In genomic region chr5:5360363-5360762, GRCh38 we compare ENCODE assay signal across 24 cellular contexts.
"Had no signal": no experiment of that assay in that cellular context is flagged by ENCODE, and none has a peak within 500 bp of the region (broad histone marks: within the 10 kb centered on the region; RNA-seq: fewer than 3 reads in every experiment).

No MANE protein-coding gene starts in this region.

- H3K4me1 ChIP-seq: ascending aorta, body of pancreas had no signal

- H3K4me3 ChIP-seq: ascending aorta, body of pancreas had no signal

- H3K36me3 Mint-ChIP-seq: activated naive CD4-positive, alpha-beta T cell treated with anti-CD3 and anti-CD28 coated beads, Interleukin-2, amount 50 U/mL, for 72 hours had no signal

- H3K4me3 Mint-ChIP-seq: activated CD8-positive, alpha-beta T cell treated with anti-CD3 and anti-CD28 coated beads, Interleukin-2, amount 10 ng/mL, durations not matched to agents 7 days and 5 days; activated naive CD8-positive, alpha-beta T cell treated with anti-CD3 and anti-CD28 coated beads, Interleukin-2, amount 50 U/mL, for 24 hours; activated T-cell treated with anti-CD3 and anti-CD28 coated beads, Interleukin-2, amount 50 U/mL, for 4 hours had no signal

- H3K9ac ChIP-seq: KMS-11, SK-N-SH had no signal

- H3K27ac ChIP-seq: ascending aorta, body of pancreas, KMS-11, VCaP had no signal

- H3K9me3 Mint-ChIP-seq: activated naive CD4-positive, alpha-beta T cell treated with anti-CD3 and anti-CD28 coated beads, Interleukin-2, amount 50 U/mL, for 72 hours; activated naive CD8-positive, alpha-beta T cell treated with anti-CD3 and anti-CD28 coated beads, Interleukin-2, amount 50 U/mL, for 24 hours; activated T-cell treated with anti-CD3 and anti-CD28 coated beads, Interleukin-2, amount 50 U/mL, for 4 hours had no signal

- H3K27me3 ChIP-seq: ascending aorta, body of pancreas had no signal

- DNase-seq: activated CD4-positive, alpha-beta T cell treated with anti-CD3 and anti-CD28 coated beads for 48 hours; activated CD4-positive, alpha-beta T cell treated with anti-CD3 and anti-CD28 coated beads, Interleukin-2, amount 50 U/mL, for 4 hours; activated CD4-positive, CD25-positive, alpha-beta regulatory T cell treated with anti-CD3 and anti-CD28 coated beads, Interleukin-2, amount 50 U/mL, for 72 hours; activated CD8-positive, alpha-beta T cell treated with anti-CD3 and anti-CD28 coated beads, Interleukin-2, amount 10 ng/mL, durations not matched to agents 7 days and 5 days; activated effector memory CD4-positive, alpha-beta T cell treated with anti-CD3 and anti-CD28 coated beads, Interleukin-2, amount 50 U/mL, for 16 hours; activated naive CD4-positive, alpha-beta T cell treated with Interleukin-2 at 50 U/mL for 16 hours; activated naive CD8-positive, alpha-beta T cell treated with anti-CD3 and anti-CD28 coated beads, Interleukin-2, amount 50 U/mL, for 24 hours; activated T-cell treated with anti-CD3 and anti-CD28 coated beads, Interleukin-2, amount 50 U/mL, for 4 hours; amniotic stem cell; body of pancreas; NCI-H1092; NCI-H1930; NCI-H2171; NCI-H2227 treated with DMSO at 0.1 percent for 48 hours; NCI-H526 treated with DMSO at 0.1 percent for 48 hours; NK-92 treated with Interleukin-12 subunit alpha and Interleukin-12 subunit beta, amount 100 ng/mL, for 24 hours; OCI-M1; RPMI8226; SK-N-SH; T-helper 1 cell had no signal

- H3K4me1 Mint-ChIP-seq: activated naive CD8-positive, alpha-beta T cell treated with anti-CD3 and anti-CD28 coated beads, Interleukin-2, amount 50 U/mL, for 24 hours had no signal

- H3K27ac Mint-ChIP-seq: activated CD8-positive, alpha-beta T cell treated with anti-CD3 and anti-CD28 coated beads, Interleukin-2, amount 10 ng/mL, durations not matched to agents 7 days and 5 days; activated naive CD4-positive, alpha-beta T cell treated with anti-CD3 and anti-CD28 coated beads, Interleukin-2, amount 50 U/mL, for 72 hours; activated naive CD8-positive, alpha-beta T cell treated with anti-CD3 and anti-CD28 coated beads, Interleukin-2, amount 50 U/mL, for 24 hours had no signal

- H3K9me3 ChIP-seq: ascending aorta, body of pancreas, SK-N-SH had no signal

- H3K27me3 Mint-ChIP-seq: activated naive CD8-positive, alpha-beta T cell treated with anti-CD3 and anti-CD28 coated beads, Interleukin-2, amount 50 U/mL, for 24 hours had no signal

- H3K36me3 ChIP-seq: ascending aorta had no signal
